In genomic region chr11:78821371-78822306, GRCh38 we compare ENCODE assay signal across 20 cellular contexts.
"Had no signal": no experiment of that assay in that cellular context is flagged by ENCODE, and none has a peak within 500 bp of the region (broad histone marks: within the 10 kb centered on the region; RNA-seq: fewer than 3 reads in every experiment).

No MANE protein-coding gene starts in this region.

- H3K4me1 Mint-ChIP-seq: activated naive CD8-positive, alpha-beta T cell treated with anti-CD3 and anti-CD28 coated beads, Interleukin-2, amount 10 ng/mL, durations not matched to agents 7 days and 5 days; memory B cell; stimulated activated effector memory CD8-positive, alpha-beta T cell treated with anti-CD3 and anti-CD28 coated beads, Interleukin-12 subunit alpha, Interleukin-12 subunit beta, amount 100 ng/mL, for 72 hours; T-cell had no signal

- ATAC-seq: activated CD4-positive, CD25-positive, alpha-beta regulatory T cell treated with anti-CD3 and anti-CD28 coated beads, Interleukin-2, amount 50 U/mL, for 24 hours; left lung; mucosa of descending colon; naive thymus-derived CD4-positive, alpha-beta T cell; stimulated activated effector memory CD8-positive, alpha-beta T cell treated with anti-CD3 and anti-CD28 coated beads, Interleukin-12 subunit alpha, Interleukin-12 subunit beta, amount 100 ng/mL, for 72 hours; T-cell had no signal

- H3K4me1 ChIP-seq: breast epithelium, esophagus squamous epithelium had no signal

- DNase-seq: activated naive CD4-positive, alpha-beta T cell; activated naive CD8-positive, alpha-beta T cell treated with anti-CD3 and anti-CD28 coated beads, Interleukin-2, amount 10 ng/mL, durations not matched to agents 7 days and 5 days; aorta; esophagus squamous epithelium; islet precursor cell; left lung; mucosa of descending colon; naive thymus-derived CD4-positive, alpha-beta T cell; ovary; stimulated activated CD4-positive, alpha-beta T cell treated with anti-CD3 and anti-CD28 coated beads, Interleukin-12 subunit alpha, Interleukin-12 subunit beta, amount 100 ng/mL, for 4 hours; stimulated activated CD4-positive, alpha-beta T cell treated with anti-CD3 and anti-CD28 coated beads, Interleukin-2, amount 100 ng/mL, for 24 hours; T-cell; T1000 had no signal

- H3K36me3 ChIP-seq: breast epithelium, esophagus squamous epithelium, left lung, ovary, thoracic aorta had no signal

- H3K27me3 ChIP-seq: breast epithelium, dorsolateral prefrontal cortex, esophagus squamous epithelium, left lung, ovary had no signal

- H3K4me3 Mint-ChIP-seq: activated naive CD8-positive, alpha-beta T cell treated with anti-CD3 and anti-CD28 coated beads, Interleukin-2, amount 10 ng/mL, durations not matched to agents 7 days and 5 days; activated T-helper 1 cell treated with anti-CD3 and anti-CD28 coated beads, Interleukin-12 subunit alpha, Interleukin-12 subunit beta, Interleukin-2, Interleukin-4 antibody, amounts not matched to agents 30 ng/mL and 10 ng/mL and 1 ng/mL, durations not matched to agents 14 hours and 24 hours and 36 hours; memory B cell; naive thymus-derived CD4-positive, alpha-beta T cell; stimulated activated effector memory CD8-positive, alpha-beta T cell treated with anti-CD3 and anti-CD28 coated beads, Interleukin-12 subunit alpha, Interleukin-12 subunit beta, amount 100 ng/mL, for 72 hours; T-cell had no signal

- H3K9me3 ChIP-seq: breast epithelium, esophagus squamous epithelium, left lung, mucosa of descending colon, ovary, thoracic aorta had no signal

- H3K27ac Mint-ChIP-seq: activated naive CD8-positive, alpha-beta T cell treated with anti-CD3 and anti-CD28 coated beads, Interleukin-2, amount 10 ng/mL, durations not matched to agents 7 days and 5 days; activated T-helper 1 cell treated with anti-CD3 and anti-CD28 coated beads, Interleukin-12 subunit alpha, Interleukin-12 subunit beta, Interleukin-2, Interleukin-4 antibody, amounts not matched to agents 30 ng/mL and 10 ng/mL and 1 ng/mL, durations not matched to agents 14 hours and 24 hours and 36 hours; memory B cell; naive thymus-derived CD4-positive, alpha-beta T cell; stimulated activated effector memory CD8-positive, alpha-beta T cell treated with anti-CD3 and anti-CD28 coated beads, Interleukin-12 subunit alpha, Interleukin-12 subunit beta, amount 100 ng/mL, for 72 hours; T-cell had no signal

- H3K27ac ChIP-seq: breast epithelium, left lung, ovary, thoracic aorta had no signal

- H3K4me3 ChIP-seq: breast epithelium, dorsolateral prefrontal cortex, esophagus squamous epithelium, left lung, mucosa of descending colon, ovary, thoracic aorta had no signal

- H3K36me3 Mint-ChIP-seq: activated naive CD8-positive, alpha-beta T cell treated with anti-CD3 and anti-CD28 coated beads, Interleukin-2, amount 10 ng/mL, durations not matched to agents 7 days and 5 days; memory B cell; naive thymus-derived CD4-positive, alpha-beta T cell; stimulated activated effector memory CD8-positive, alpha-beta T cell treated with anti-CD3 and anti-CD28 coated beads, Interleukin-12 subunit alpha, Interleukin-12 subunit beta, amount 100 ng/mL, for 72 hours; T-cell had no signal

- H3K9me3 Mint-ChIP-seq: activated naive CD8-positive, alpha-beta T cell treated with anti-CD3 and anti-CD28 coated beads, Interleukin-2, amount 10 ng/mL, durations not matched to agents 7 days and 5 days; activated T-helper 1 cell treated with anti-CD3 and anti-CD28 coated beads, Interleukin-12 subunit alpha, Interleukin-12 subunit beta, Interleukin-2, Interleukin-4 antibody, amounts not matched to agents 30 ng/mL and 10 ng/mL and 1 ng/mL, durations not matched to agents 14 hours and 24 hours and 36 hours; memory B cell; naive thymus-derived CD4-positive, alpha-beta T cell; stimulated activated effector memory CD8-positive, alpha-beta T cell treated with anti-CD3 and anti-CD28 coated beads, Interleukin-12 subunit alpha, Interleukin-12 subunit beta, amount 100 ng/mL, for 72 hours; T-cell had no signal
